In the genomic region with DNA sequence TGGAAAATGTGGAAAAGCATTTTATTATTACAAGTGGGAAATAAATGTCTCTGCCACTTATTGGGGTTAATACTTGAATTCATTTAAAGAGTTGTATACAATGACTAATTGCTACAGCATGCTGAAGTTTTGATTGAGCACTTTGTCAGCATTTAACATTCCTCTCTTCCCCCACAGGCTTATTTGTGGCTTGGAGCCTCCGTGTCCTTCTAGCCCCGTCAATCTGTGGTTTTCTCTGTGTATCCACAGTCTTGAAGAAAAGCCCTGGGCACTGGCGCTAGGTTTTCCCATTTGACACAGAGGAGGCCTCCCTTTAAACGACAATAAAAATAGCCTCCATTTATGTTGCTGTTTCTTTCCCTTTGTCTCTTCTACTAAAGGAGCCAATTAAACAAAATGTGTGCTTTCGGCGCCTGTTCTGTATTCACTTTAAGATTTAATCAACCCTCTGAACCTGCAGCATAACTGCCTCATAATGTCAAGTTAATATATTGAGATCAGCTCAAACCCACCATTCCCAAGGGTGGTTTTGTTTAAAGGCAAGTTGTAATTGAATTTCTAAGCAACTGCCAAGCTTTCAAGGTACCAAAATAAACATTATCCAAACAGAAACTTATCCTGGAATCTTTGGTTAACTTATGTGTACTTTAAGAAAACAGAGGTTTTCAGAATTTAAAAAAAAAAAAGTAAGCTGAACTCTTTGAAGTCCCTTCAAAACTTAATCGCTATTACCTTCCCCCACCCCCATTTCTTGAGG, we compare ENCODE assay signal across 16 cellular contexts.
DNase-seq lines count a peak whose midpoint lies in the region; ATAC-seq and TF ChIP-seq lines count a peak whose summit lies in the region.
"Had no signal": no experiment of that assay in that cellular context is flagged by ENCODE, and none has a peak within 500 bp of the region (broad histone marks: within the 10 kb centered on the region; RNA-seq: fewer than 3 reads in every experiment).

No MANE protein-coding gene starts in this region.

- H3K27ac ChIP-seq in RWPE2 (ENCODE audit: poor library complexity, severe bottlenecking) (no peak overlapping the region), tibial artery (no peak overlapping the region)
- H3K27ac ChIP-seq: cardiac muscle cell, neutrophil had no signal

- peaks cover 4% of the 10 kb centered on the region for H3K4me1 ChIP-seq in RWPE2 (ENCODE audit: insufficient read depth, poor library complexity, severe bottlenecking)
- peaks cover 0 to 16% (median 3%) of the 10 kb centered on the region in 4 donors for H3K4me1 ChIP-seq in tibial artery

- H3K27me3 ChIP-seq in RWPE2 (ENCODE audit: insufficient read depth, poor library complexity, severe bottlenecking) (no peaks in the 10 kb centered on the region), tibial artery (no peaks in the 10 kb centered on the region)
- H3K27me3 ChIP-seq: cardiac muscle cell had no signal

- intact Hi-C loops in tibial artery (cut with DNase I; ENCODE audit: low total_unique reads), result no loop called here
- intact Hi-C loops in head of caudate nucleus (cut with DNase I), result no loop called here

- H3K36me3 ChIP-seq in RWPE2 (ENCODE audit: low read depth) (no peaks in the 10 kb centered on the region), tibial artery (no peaks in the 10 kb centered on the region)
- H3K36me3 ChIP-seq: cardiac muscle cell, neutrophil had no signal

- peak; percentile 88 for ATAC-seq in RWPE2 (ENCODE audit: low read depth)
- ATAC-seq: esophagus mucosa, left cardiac atrium had no signal

- H3K9me3 ChIP-seq in RWPE2 (ENCODE audit: severe bottlenecking) (no peaks in the 10 kb centered on the region), tibial artery (no peaks in the 10 kb centered on the region)
- H3K9me3 ChIP-seq: neutrophil had no signal

- DNase-seq in ELR (ENCODE audit: low read depth), result peak; percentile 76
- no peak for DNase-seq in RWPE2 (ENCODE audit: low spot score)
- DNase-seq in fibroblast of mammary gland (ENCODE audit: low read depth), result peak; percentile 51
- peak; percentile 63 for DNase-seq in retinal pigment epithelial cell (ENCODE audit: low read depth)
- no peak for DNase-seq in tibial artery
- DNase-seq in head of caudate nucleus, result no peak
- DNase-seq in activated naive CD4-positive, alpha-beta T cell treated with anti-CD3 and anti-CD28 coated beads, Interleukin-2, amount 50 U/mL, for 16 hours, result no peak
- DNase-seq in Kasumi-1 (lab: John Stamatoyannopoulos, UW), result no peak
- DNase-seq: left cardiac atrium; NCI-H510A; SHP77 treated with DMSO at 0.1 percent for 48 hours; stimulated activated CD4-positive, alpha-beta T cell treated with anti-CD3 and anti-CD28 coated beads, Interleukin-15, amount 100 ng/mL, for 24 hours; stimulated activated CD8-positive, alpha-beta memory T cell treated with anti-CD3 and anti-CD28 coated beads, Interleukin-4, amount 100 ng/mL, for 48 hours had no signal

- TF ChIP-seq CTCF in RWPE2 (IDR thresholded peaks at IDR 0.05; ENCODE audit: poor library complexity, severe bottlenecking), result no peak
- TF ChIP-seq CTCF in fibroblast of mammary gland (conservative IDR thresholded peaks at IDR 0.05; ENCODE audit: control insufficient read depth, insufficient read depth, low read depth, low read length), result no peak
- no peak for TF ChIP-seq CTCF in retinal pigment epithelial cell (conservative IDR thresholded peaks at IDR 0.05; ENCODE audit: low read depth, low read length)
- no peak for TF ChIP-seq CTCF in tibial artery (IDR thresholded peaks at IDR 0.05)

- H3K4me3 ChIP-seq in RWPE2 (ENCODE audit: severe bottlenecking), result no peak overlapping the region
- no peak overlapping the region for H3K4me3 ChIP-seq in fibroblast of mammary gland (ENCODE audit: control insufficient read depth, low read depth, low read length)
- no peak overlapping the region for H3K4me3 ChIP-seq in retinal pigment epithelial cell (ENCODE audit: low read length)
- no peak overlapping the region for H3K4me3 ChIP-seq in tibial artery
- H3K4me3 ChIP-seq: cardiac muscle cell had no signal

Comparison
In these comparisons a context has a peak if more than half of its experiments do, and no peak if none do; other contexts are left out.
1. DNase-seq: peak in ELR (single experiment), fibroblast of mammary gland (single experiment) and retinal pigment epithelial cell (single experiment); none in RWPE2 (single experiment), tibial artery (0 of 2), head of caudate nucleus (0 of 42), activated naive CD4-positive, alpha-beta T cell treated with anti-CD3 and anti-CD28 coated beads, Interleukin-2, amount 50 U/mL, for 16 hours (single experiment) and Kasumi-1 (0 of 2).